Comparison of ENCODE assay signal across 1 cellular context in genomic region chr11:118657238-118657637, GRCh38.
TF ChIP-seq lines count a peak whose summit lies in the region.

No MANE protein-coding gene starts in this region.

TF ChIP-seq in K562, 482 proteins besides CTCF, POLR2A, EP300 and RAD21 (continued from another document):
- TF ChIP-seq MYNN (IDR thresholded peaks at IDR 0.05) (peak; percentile 67; the same call in 1 of the 2 replicates), MYNN (CRISPR knock-in tag; IDR thresholded peaks at IDR 0.05) (no peak), U2AF1 (optimal IDR thresholded peaks at IDR 0.05; ENCODE audit: low read depth, low read length) (no peak), HMG20B (CRISPR knock-in tag; IDR thresholded peaks at IDR 0.05) (no peak), NFE2 (IDR thresholded peaks at IDR 0.05; ENCODE audit: low read depth) (peak; percentile 30; the same call in 1 of the 2 replicates), KDM2B (CRISPR knock-in tag; IDR thresholded peaks at IDR 0.05) (no peak), CBFB (CRISPR knock-in tag; IDR thresholded peaks at IDR 0.05) (no peak), CSDE1 (IDR thresholded peaks at IDR 0.05) (peak in 1 of 2 experiments; percentile 72; a peak in 2 of 4 replicates), SMARCA5 (IDR thresholded peaks at IDR 0.05) (no peak), ZNF324 (CRISPR knock-in tag; IDR thresholded peaks at IDR 0.05) (no peak), ZBTB34 (CRISPR knock-in tag; IDR thresholded peaks at IDR 0.05) (no peak), CTBP1 (IDR thresholded peaks at IDR 0.05; ENCODE audit: borderline replicate concordance) (peak; percentile 83), TBP (optimal IDR thresholded peaks at IDR 0.05; ENCODE audit: low read depth, low read length) (no peak), MXI1 (IDR thresholded peaks at IDR 0.05; ENCODE audit: low read depth, low read length) (0 out of 2 replicates have a peak, but pooled peaks have one; percentile 48), ZNF695 (CRISPR knock-in tag; IDR thresholded peaks at IDR 0.05) (no peak), PHF21A (IDR thresholded peaks at IDR 0.05; ENCODE audit: borderline replicate concordance, low read depth) (no peak), ZNF354B (CRISPR knock-in tag; IDR thresholded peaks at IDR 0.05) (no peak), HMG20A (CRISPR knock-in tag; conservative IDR thresholded peaks at IDR 0.05) (no peak), ETV5 (CRISPR knock-in tag; IDR thresholded peaks at IDR 0.05; ENCODE audit: low read depth) (no peak), E2F3 (CRISPR knock-in tag; IDR thresholded peaks at IDR 0.05) (no peak), RCOR1 (IDR thresholded peaks at IDR 0.05; ENCODE audit: borderline replicate concordance in 1 of 2, low read depth in 2 of 2, low read length in 2 of 2) (peak in 1 of 2 experiments; percentile 86; a peak in 2 of 4 replicates), CBX3 (IDR thresholded peaks at IDR 0.05; ENCODE audit: borderline replicate concordance in 1 of 2, low read length in 2 of 2) (no peak), SMAD1 (IDR thresholded peaks at IDR 0.05; ENCODE audit: low read depth, low read length, partially characterized antibody) (no peak), KDM1A (IDR thresholded peaks at IDR 0.05) (peak; percentile 35 to 48; a peak in 1 of 4 replicates), POLR2AphosphoS2 (IDR thresholded peaks at IDR 0.05; ENCODE audit: low read length) (no peak), PRMT5 (CRISPR knock-in tag; IDR thresholded peaks at IDR 0.05) (no peak)
- TF ChIP-seq, protein P1, sequence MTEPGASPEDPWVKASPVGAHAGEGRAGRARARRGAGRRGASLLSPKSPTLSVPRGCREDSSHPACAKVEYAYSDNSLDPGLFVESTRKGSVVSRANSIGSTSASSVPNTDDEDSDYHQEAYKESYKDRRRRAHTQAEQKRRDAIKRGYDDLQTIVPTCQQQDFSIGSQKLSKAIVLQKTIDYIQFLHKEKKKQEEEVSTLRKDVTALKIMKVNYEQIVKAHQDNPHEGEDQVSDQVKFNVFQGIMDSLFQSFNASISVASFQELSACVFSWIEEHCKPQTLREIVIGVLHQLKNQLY (CRISPR knock-in tag; conservative IDR thresholded peaks at IDR 0.05) = no peak
- TF ChIP-seq, protein P2, sequence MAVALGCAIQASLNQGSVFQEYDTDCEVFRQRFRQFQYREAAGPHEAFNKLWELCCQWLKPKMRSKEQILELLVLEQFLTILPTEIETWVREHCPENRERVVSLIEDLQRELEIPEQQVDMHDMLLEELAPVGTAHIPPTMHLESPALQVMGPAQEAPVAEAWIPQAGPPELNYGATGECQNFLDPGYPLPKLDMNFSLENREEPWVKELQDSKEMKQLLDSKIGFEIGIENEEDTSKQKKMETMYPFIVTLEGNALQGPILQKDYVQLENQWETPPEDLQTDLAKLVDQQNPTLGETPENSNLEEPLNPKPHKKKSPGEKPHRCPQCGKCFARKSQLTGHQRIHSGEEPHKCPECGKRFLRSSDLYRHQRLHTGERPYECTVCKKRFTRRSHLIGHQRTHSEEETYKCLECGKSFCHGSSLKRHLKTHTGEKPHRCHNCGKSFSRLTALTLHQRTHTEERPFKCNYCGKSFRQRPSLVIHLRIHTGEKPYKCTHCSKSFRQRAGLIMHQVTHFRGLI (CRISPR knock-in tag; IDR thresholded peaks at IDR 0.05) = no peak
TF ChIP-seq in K562: peak in this region for 9.
